ENCODE assay signal across 1 cellular context in the genomic region with DNA sequence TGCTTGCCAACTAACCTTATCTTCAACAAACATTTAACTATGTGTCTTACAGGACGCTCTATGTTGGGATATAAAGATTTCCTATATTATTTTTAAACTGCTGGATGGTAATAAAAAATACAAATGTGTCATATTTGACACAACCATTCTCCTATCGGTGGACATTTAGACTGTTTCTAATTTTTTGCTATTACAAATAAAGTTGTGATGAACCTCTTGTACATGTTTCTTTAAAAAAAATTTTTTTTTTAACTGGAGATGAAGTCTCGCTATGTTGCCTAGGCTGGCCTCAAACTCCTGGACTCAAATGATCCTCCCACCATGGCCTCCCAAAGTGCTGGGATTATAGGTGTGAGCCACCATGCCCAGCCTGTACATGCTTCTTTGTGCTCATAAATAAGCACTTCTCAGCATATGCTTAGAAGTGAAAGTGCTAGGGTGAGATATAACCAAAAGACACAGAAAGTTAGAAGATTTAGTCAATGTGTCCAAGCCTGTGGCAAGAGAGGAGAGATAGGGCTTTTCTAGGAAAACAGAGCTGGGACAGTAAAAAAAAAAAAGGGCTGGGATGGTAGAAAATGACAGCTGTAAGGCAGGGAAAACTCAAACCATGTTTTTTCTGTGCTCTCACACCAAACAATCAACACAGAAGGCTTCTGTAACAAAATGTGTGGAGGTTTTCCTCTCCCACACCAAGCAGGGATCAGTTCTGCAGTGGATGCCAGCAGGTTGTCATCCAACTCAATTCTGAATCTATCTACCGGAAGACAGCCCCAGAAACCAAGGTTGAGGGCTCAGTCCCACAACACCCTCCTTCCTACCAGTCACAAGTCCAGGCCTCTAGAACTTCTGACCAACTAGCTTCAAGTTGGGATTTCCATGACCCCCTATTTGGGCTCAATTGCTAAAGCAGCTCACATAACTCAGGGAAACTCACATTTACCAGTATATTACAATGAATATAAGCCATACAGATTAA.
TF ChIP-seq lines count a peak whose summit lies in the region.

No MANE protein-coding gene starts in this region.

TF ChIP-seq in K562, 482 proteins besides CTCF, POLR2A, EP300 and RAD21 (continued from another document and continues in another):
- TF ChIP-seq, protein P1, sequence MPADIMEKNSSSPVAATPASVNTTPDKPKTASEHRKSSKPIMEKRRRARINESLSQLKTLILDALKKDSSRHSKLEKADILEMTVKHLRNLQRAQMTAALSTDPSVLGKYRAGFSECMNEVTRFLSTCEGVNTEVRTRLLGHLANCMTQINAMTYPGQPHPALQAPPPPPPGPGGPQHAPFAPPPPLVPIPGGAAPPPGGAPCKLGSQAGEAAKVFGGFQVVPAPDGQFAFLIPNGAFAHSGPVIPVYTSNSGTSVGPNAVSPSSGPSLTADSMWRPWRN (IDR thresholded peaks at IDR 0.05; ENCODE audit: low read depth) = no peak
- TF ChIP-seq PHB2 (IDR thresholded peaks at IDR 0.05; ENCODE audit: low read depth) (no peak), ZNF695 (CRISPR knock-in tag; IDR thresholded peaks at IDR 0.05) (no peak), BRF1 (IDR thresholded peaks at IDR 0.05; ENCODE audit: borderline replicate concordance, extremely low read depth, insufficient read length) (no peak), CEBPG (CRISPR knock-in tag; IDR thresholded peaks at IDR 0.05) (no peak), CEBPG (tag; conservative IDR thresholded peaks at IDR 0.05 in 1 of 2, IDR thresholded peaks at IDR 0.05 in 1 of 2) (no peak), ZNF197 (CRISPR knock-in tag; IDR thresholded peaks at IDR 0.05; ENCODE audit: low read depth) (no peak), CCAR2 (IDR thresholded peaks at IDR 0.05; ENCODE audit: low read depth, low read length) (no peak), CHCHD3 (CRISPR knock-in tag; IDR thresholded peaks at IDR 0.05) (no peak), KAT2B (IDR thresholded peaks at IDR 0.05; ENCODE audit: low read depth, low read length) (no peak), HMBOX1 (IDR thresholded peaks at IDR 0.05) (0 out of 2 replicates have a peak, but pooled peaks have one; percentile 49), GTF2F1 (IDR thresholded peaks at IDR 0.05; ENCODE audit: low read depth, low read length) (no peak), TSC22D4 (tag; IDR thresholded peaks at IDR 0.05) (no peak), ATF7 (IDR thresholded peaks at IDR 0.05) (0 out of 2 replicates have a peak, but pooled peaks have one; percentile 29), DACH1 (IDR thresholded peaks at IDR 0.05; ENCODE audit: partially characterized antibody) (no peak), POLR2H (tag; IDR thresholded peaks at IDR 0.05; ENCODE audit: low read depth) (no peak), GTF2E2 (tag; IDR thresholded peaks at IDR 0.05) (no peak), SIX5 (IDR thresholded peaks at IDR 0.05; ENCODE audit: borderline replicate concordance in 1 of 2, insufficient read depth in 1 of 2, low read depth in 1 of 2, low read length in 2 of 2) (no peak), KAT7 (CRISPR knock-in tag; IDR thresholded peaks at IDR 0.05; ENCODE audit: borderline replicate concordance) (no peak), ZBTB8A (IDR thresholded peaks at IDR 0.05; ENCODE audit: partially characterized antibody) (no peak), CHD2 (IDR thresholded peaks at IDR 0.05; ENCODE audit: low read depth, low read length) (no peak), ZSCAN29 (IDR thresholded peaks at IDR 0.05) (no peak), SMC3 (conservative IDR thresholded peaks at IDR 0.05; ENCODE audit: insufficient read depth, low read depth, low read length) (no peak), REST (CRISPR knock-in tag; IDR thresholded peaks at IDR 0.05; ENCODE audit: low read depth) (no peak), ARID3B (CRISPR knock-in tag; IDR thresholded peaks at IDR 0.05; ENCODE audit: borderline replicate concordance) (no peak), ZNF785 (CRISPR knock-in tag; IDR thresholded peaks at IDR 0.05) (0 out of 2 replicates have a peak, but pooled peaks have one; percentile 24), ZNF75A (CRISPR knock-in tag; IDR thresholded peaks at IDR 0.05) (0 out of 2 replicates have a peak, but pooled peaks have one; percentile 21), NFYB (IDR thresholded peaks at IDR 0.05; ENCODE audit: extremely low read depth, insufficient read length) (no peak), ZFPM2 (CRISPR knock-in tag; IDR thresholded peaks at IDR 0.05) (no peak), GATA2 (CRISPR knock-in tag; IDR thresholded peaks at IDR 0.05) (peak; percentile 43; the same call in 1 of the 2 replicates), PPARD (CRISPR knock-in tag; IDR thresholded peaks at IDR 0.05) (no peak), HSF4 (CRISPR knock-in tag; IDR thresholded peaks at IDR 0.05; ENCODE audit: borderline replicate concordance) (no peak), BRD4 (IDR thresholded peaks at IDR 0.05) (no peak), MNT (conservative IDR thresholded peaks at IDR 0.05) (peak in 1 of 2 experiments; percentile 47; a peak in 2 of 4 replicates), ZNF165 (CRISPR knock-in tag; IDR thresholded peaks at IDR 0.05; ENCODE audit: borderline replicate concordance) (no peak), NR1H2 (CRISPR knock-in tag; IDR thresholded peaks at IDR 0.05) (no peak), MYBL2 (IDR thresholded peaks at IDR 0.05; ENCODE audit: low read depth) (no peak), MYBL2 (CRISPR knock-in tag; IDR thresholded peaks at IDR 0.05; ENCODE audit: borderline replicate concordance) (no peak), HDAC8 (tag; IDR thresholded peaks at IDR 0.05) (no peak), GABPA (tag; conservative IDR thresholded peaks at IDR 0.05; ENCODE audit: low read depth) (no peak), CHD1 (IDR thresholded peaks at IDR 0.05; ENCODE audit: low read length) (no peak), YY1 (IDR thresholded peaks at IDR 0.05; ENCODE audit: borderline replicate concordance in 1 of 3, control insufficient read depth in 1 of 3, extremely low read depth in 1 of 3, insufficient read depth in 3 of 3, insufficient read length in 1 of 3, insufficient replicate concordance in 2 of 3, low read depth in 1 of 3, low read length in 2 of 3) (peak in 1 of 3 experiments; percentile 9), MLLT1 (IDR thresholded peaks at IDR 0.05) (0 out of 4 replicates have a peak, but pooled peaks of 1 of the 2 experiments have one; percentile 8), RBM22 (IDR thresholded peaks at IDR 0.05; ENCODE audit: low read depth, low read length, poor library complexity, severe bottlenecking) (no peak), SMAD2 (IDR thresholded peaks at IDR 0.05; ENCODE audit: low read depth, low read length) (no peak), XRCC4 (IDR thresholded peaks at IDR 0.05; ENCODE audit: extremely low read depth, insufficient read depth, insufficient read length) (no peak)
- TF ChIP-seq, protein P2, sequence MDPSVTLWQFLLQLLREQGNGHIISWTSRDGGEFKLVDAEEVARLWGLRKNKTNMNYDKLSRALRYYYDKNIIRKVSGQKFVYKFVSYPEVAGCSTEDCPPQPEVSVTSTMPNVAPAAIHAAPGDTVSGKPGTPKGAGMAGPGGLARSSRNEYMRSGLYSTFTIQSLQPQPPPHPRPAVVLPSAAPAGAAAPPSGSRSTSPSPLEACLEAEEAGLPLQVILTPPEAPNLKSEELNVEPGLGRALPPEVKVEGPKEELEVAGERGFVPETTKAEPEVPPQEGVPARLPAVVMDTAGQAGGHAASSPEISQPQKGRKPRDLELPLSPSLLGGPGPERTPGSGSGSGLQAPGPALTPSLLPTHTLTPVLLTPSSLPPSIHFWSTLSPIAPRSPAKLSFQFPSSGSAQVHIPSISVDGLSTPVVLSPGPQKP (CRISPR knock-in tag; IDR thresholded peaks at IDR 0.05) = no peak
- TF ChIP-seq, protein P3, sequence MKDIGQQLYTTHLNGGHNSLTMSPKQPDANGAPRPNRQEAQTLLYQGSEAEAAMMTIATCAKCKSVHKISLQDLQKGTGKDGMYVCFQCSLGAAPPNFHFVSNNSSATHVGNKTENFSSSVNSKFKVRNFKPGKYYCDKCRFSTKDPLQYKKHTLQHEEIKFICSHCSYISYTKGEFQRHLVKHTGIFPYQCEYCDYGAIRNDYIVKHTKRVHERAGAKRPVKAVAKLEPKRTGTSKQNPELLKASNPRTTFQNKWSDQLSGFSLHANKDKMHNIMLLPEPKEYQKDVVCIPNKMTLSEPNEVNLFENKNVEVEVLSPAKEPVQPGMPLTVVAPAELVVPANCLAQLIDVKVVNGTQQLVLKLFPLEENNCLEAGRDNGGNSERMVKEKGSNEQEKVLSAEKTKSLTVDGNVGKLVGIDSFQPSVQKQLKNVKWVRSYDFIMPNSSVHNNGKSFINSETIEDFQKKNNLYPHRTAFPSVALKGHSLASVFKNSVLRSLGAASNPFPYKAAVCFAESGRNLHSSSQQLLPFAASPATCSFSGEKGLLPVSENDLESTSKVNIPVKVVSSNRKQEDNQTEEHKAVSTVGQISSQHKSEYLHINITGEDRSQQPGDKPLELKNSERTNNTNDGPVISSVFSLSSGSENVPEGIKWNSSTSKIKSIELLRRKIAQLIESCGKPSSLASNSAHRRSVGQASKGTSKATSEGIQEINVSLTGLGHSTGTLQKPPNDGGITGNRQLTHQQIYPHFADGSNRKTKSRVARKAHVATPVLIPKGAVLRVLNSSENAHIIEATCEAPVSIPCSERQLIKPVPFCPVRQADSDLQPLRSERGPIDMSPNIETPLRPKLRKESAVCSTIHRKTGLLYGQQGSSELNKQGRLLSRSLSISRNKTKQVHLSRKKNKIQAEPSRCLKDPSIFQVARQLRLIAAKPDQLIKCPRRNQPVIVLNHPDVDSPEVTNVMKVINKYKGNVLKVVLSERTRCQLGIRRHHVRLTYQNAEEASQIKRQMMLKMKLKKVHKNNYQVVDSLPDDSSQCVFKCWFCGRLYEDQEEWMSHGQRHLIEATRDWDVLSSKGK (CRISPR knock-in tag; IDR thresholded peaks at IDR 0.05) = no peak
